Comparison of ENCODE assay signal across 1 cellular context in the genomic region with DNA sequence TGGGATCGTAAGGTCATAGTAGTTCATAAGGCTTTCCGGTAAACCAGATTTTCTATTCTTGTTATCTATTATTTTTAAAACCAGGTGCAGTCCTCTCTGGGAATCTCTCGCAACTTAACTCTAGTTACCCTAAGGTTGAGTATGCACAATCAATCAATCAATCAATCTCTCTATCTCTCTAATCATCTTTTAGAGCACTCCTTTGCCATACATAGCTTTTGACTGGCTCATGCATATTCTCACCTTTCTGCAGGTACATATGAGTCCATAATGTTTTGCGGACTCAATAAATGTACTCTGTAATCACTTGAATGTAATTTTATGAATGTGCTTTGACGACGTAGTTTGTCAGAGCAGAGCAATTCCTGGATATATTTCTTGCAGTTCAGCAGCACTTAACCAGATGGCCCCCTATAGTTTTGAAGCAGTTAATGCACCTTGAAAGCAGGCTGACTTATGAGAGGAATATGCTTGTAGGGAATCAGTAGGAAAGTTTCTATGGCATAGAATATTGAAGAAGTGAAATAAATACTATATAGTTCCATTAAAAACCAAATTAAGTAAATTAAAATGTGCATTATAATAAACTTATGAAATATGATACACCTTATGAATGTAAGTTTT.
TF ChIP-seq lines count a peak whose summit lies in the region.

No MANE protein-coding gene starts in this region.

TF ChIP-seq in HepG2, 621 proteins besides CTCF, POLR2A, EP300 and RAD21 (continued from another document):
- TF ChIP-seq ZNF318 (CRISPR knock-in tag; IDR thresholded peaks at IDR 0.05) (no peak), PHF5A (CRISPR knock-in tag; IDR thresholded peaks at IDR 0.05; ENCODE audit: low read depth, unreplicated experiment) (no peak), PHF21A (CRISPR knock-in tag; IDR thresholded peaks at IDR 0.05) (no peak), ZBTB42 (CRISPR knock-in tag; IDR thresholded peaks at IDR 0.05) (no peak), FOXA1 (IDR thresholded peaks at IDR 0.05) (no peak), FOXA1 (CRISPR knock-in tag; IDR thresholded peaks at IDR 0.05) (no peak), ZNF10 (CRISPR knock-in tag; IDR thresholded peaks at IDR 0.05; ENCODE audit: borderline replicate concordance, low read depth) (no peak), SUZ12 (IDR thresholded peaks at IDR 0.05; ENCODE audit: low read depth, low read length) (no peak), HCFC1 (IDR thresholded peaks at IDR 0.05; ENCODE audit: low read depth, low read length) (no peak), ZNF512 (CRISPR knock-in tag; IDR thresholded peaks at IDR 0.05) (no peak), KDM1A (CRISPR knock-in tag; IDR thresholded peaks at IDR 0.05) (no peak), MYNN (CRISPR knock-in tag; IDR thresholded peaks at IDR 0.05; ENCODE audit: low read depth) (no peak), MYC (CRISPR knock-in tag; IDR thresholded peaks at IDR 0.05; ENCODE audit: borderline replicate concordance) (no peak)
- TF ChIP-seq, protein P1, sequence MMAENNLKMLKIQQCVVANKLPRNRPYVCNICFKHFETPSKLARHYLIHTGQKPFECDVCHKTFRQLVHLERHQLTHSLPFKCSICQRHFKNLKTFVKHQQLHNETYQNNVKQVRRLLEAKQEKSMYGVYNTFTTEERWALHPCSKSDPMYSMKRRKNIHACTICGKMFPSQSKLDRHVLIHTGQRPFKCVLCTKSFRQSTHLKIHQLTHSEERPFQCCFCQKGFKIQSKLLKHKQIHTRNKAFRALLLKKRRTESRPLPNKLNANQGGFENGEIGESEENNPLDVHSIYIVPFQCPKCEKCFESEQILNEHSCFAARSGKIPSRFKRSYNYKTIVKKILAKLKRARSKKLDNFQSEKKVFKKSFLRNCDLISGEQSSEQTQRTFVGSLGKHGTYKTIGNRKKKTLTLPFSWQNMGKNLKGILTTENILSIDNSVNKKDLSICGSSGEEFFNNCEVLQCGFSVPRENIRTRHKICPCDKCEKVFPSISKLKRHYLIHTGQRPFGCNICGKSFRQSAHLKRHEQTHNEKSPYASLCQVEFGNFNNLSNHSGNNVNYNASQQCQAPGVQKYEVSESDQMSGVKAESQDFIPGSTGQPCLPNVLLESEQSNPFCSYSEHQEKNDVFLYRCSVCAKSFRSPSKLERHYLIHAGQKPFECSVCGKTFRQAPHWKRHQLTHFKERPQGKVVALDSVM (CRISPR knock-in tag; IDR thresholded peaks at IDR 0.05) = no peak
TF ChIP-seq in HepG2: peak in this region for 0.
